In the genomic region with DNA sequence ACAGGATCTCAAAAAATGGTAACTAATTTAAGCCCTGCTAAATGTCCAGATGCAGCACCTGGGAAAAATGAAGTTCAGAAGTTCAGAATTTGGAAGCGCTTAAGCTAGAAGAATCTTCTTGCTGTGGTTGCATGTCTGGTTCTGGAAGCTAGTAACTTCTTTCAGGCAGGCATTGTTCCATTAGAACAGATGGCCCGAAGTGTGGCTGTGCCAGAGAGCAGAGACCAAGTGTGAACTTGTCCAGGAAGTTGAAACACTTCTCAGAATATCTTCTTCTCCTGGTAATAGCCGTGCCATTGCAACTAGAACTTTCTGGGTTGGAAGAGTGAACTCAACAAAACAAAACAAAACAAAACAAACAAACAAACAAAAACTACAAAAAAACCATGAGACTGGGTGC, we compare ENCODE assay signal across 22 cellular contexts.
A peak's percentile ranks its signal among the peaks of the same experiment; 100 is the strongest.
DNase-seq lines count a peak whose midpoint lies in the region; ATAC-seq, FAIRE-seq and TF ChIP-seq lines count a peak whose summit lies in the region.
"Had no signal": no experiment of that assay in that cellular context is flagged by ENCODE, and none has a peak within 500 bp of the region (broad histone marks: within the 10 kb centered on the region; RNA-seq: fewer than 3 reads in every experiment).

No MANE protein-coding gene starts in this region.

- no peak overlapping the region for H2AK9ac ChIP-seq in IMR-90 (replicated peaks; ENCODE audit: low read depth, low read length, poor library complexity)

- intact Hi-C loops in IMR-90 (cut with micrococcal nuclease), result no loop called here
- intact Hi-C loops in sigmoid colon (cut with DNase I), result no loop called here

- FAIRE-seq in keratinocyte (lab: Jason Lieb, UNC), result peak; percentile 51
- FAIRE-seq: islet of Langerhans, TTC549 had no signal

- H3K27ac ChIP-seq in IMR-90 (ENCODE audit: insufficient read depth, low read length) (no peak overlapping the region), keratinocyte (ENCODE audit: control insufficient read depth, insufficient read depth, low read length) (no peak overlapping the region), sigmoid colon (no peak overlapping the region)
- H3K27ac ChIP-seq in effector memory CD4-positive, alpha-beta T cell (ENCODE audit: insufficient read depth, low read length, poor library complexity, severe bottlenecking), result no peak overlapping the region
- H3K27ac ChIP-seq: breast epithelium, RWPE1 had no signal

- POLR2A ChIA-PET in IMR-90 (lab: Charles Lee; ENCODE audit: unreplicated experiment), result no interaction called here

- no TSS peak for BruUV-seq in IMR-90 (replicated peaks; lab: Mats Ljungman, UMichigan)

- no peaks in the 10 kb centered on the region for H3K79me2 ChIP-seq in keratinocyte (ENCODE audit: control insufficient read depth, insufficient read depth, low read length)

- H2BK20ac ChIP-seq in IMR-90 (ENCODE audit: low read depth, low read length), result no peak overlapping the region

- TF ChIP-seq RAD21 in IMR-90 (IDR thresholded peaks at IDR 0.05; ENCODE audit: low read length), result no peak

- no peak overlapping the region for H4K5ac ChIP-seq in IMR-90 (ENCODE audit: low read depth, low read length)

- WGBS in IMR-90 (ENCODE audit: extremely low coverage in 2 of 2, insufficient read length in 1 of 2), 2 experiments, result no CpG with 5 or more reads among the region's 3 CpGs
- 78% methylated on average over 3 of the region's 3 CpGs for WGBS in sigmoid colon, 2 donors

- in situ Hi-C loops in IMR-90 (cut with MboI; ENCODE audit: low sequenced_read_pairs), result no loop called here

- H2BK120ac ChIP-seq in IMR-90 (ENCODE audit: low read depth, low read length), result no peak overlapping the region

- TF ChIP-seq POLR2A in IMR-90 (IDR thresholded peaks at IDR 0.05; ENCODE audit: low read depth, low read length) (no peak), sigmoid colon (IDR thresholded peaks at IDR 0.05) (no peak)

- H4K8ac ChIP-seq in IMR-90 (ENCODE audit: low read depth in 2 of 2, low read length in 2 of 2), result no peak overlapping the region

- H3K9me3 ChIP-seq in IMR-90 (ENCODE audit: control insufficient read depth, insufficient read depth, low read length), result no peaks in the 10 kb centered on the region
- no peaks in the 10 kb centered on the region for H3K9me3 ChIP-seq in keratinocyte (ENCODE audit: control insufficient read depth, low read depth, low read length)
- no peaks in the 10 kb centered on the region for H3K9me3 ChIP-seq in sigmoid colon
- no peaks in the 10 kb centered on the region for H3K9me3 ChIP-seq in effector memory CD4-positive, alpha-beta T cell (ENCODE audit: control insufficient read depth, low read length)
- H3K9me3 ChIP-seq: breast epithelium, esophagus squamous epithelium had no signal

- H3K79me1 ChIP-seq in IMR-90 (ENCODE audit: low read depth in 1 of 2, low read length in 2 of 2), result peaks cover 5 to 26% of the 10 kb centered on the region in 2 experiments; a peak in 3 of 4 replicates

- no peaks in the 10 kb centered on the region for H4K20me1 ChIP-seq in IMR-90 (ENCODE audit: insufficient read depth, low read length)
- no peaks in the 10 kb centered on the region for H4K20me1 ChIP-seq in keratinocyte (ENCODE audit: control insufficient read depth, extremely low read depth, insufficient read depth, low read length)

- H3K4me2 ChIP-seq in IMR-90 (ENCODE audit: low read depth, low read length) (no peak overlapping the region), keratinocyte (ENCODE audit: control insufficient read depth, extremely low read depth, insufficient read depth, low read depth, low read length) (no peak overlapping the region)

- no peaks in the 10 kb centered on the region for H3K36me3 ChIP-seq in IMR-90 (ENCODE audit: control insufficient read depth, insufficient read depth, low read length)
- H3K36me3 ChIP-seq in keratinocyte (ENCODE audit: control insufficient read depth in 2 of 2, extremely low read depth in 1 of 2, insufficient read depth in 2 of 2, low read length in 2 of 2), result no peaks in the 10 kb centered on the region
- H3K36me3 ChIP-seq in sigmoid colon, result no peaks in the 10 kb centered on the region
- no peaks in the 10 kb centered on the region for H3K36me3 ChIP-seq in effector memory CD4-positive, alpha-beta T cell (ENCODE audit: control insufficient read depth, insufficient read depth, low read length)
- H3K36me3 ChIP-seq: breast epithelium, esophagus squamous epithelium had no signal

- H3K9ac ChIP-seq in IMR-90 (ENCODE audit: low read depth, low read length), result no peak overlapping the region
- H3K9ac ChIP-seq in keratinocyte (ENCODE audit: control insufficient read depth, extremely low read depth, insufficient read depth, low read length), result no peak overlapping the region

- no peak overlapping the region for H2AK5ac ChIP-seq in IMR-90 (ENCODE audit: low read depth, low read length)

- no peak overlapping the region for H4K91ac ChIP-seq in IMR-90 (ENCODE audit: insufficient read depth, low read depth, low read length)

- H3K14ac ChIP-seq in IMR-90 (replicated peaks; ENCODE audit: low read depth, low read length), result no peak overlapping the region

- H3K27me3 ChIP-seq in IMR-90 (ENCODE audit: control insufficient read depth, insufficient read depth, low read length) (no peaks in the 10 kb centered on the region), keratinocyte (ENCODE audit: control insufficient read depth, extremely low read depth, insufficient read depth, low read length) (no peaks in the 10 kb centered on the region), sigmoid colon (no peaks in the 10 kb centered on the region)
- H3K27me3 ChIP-seq in effector memory CD4-positive, alpha-beta T cell (replicated peaks; ENCODE audit: control insufficient read depth, insufficient read depth, low read length, poor library complexity, severe bottlenecking), result no peaks in the 10 kb centered on the region
- H3K27me3 ChIP-seq: breast epithelium, esophagus squamous epithelium had no signal

- CTCF ChIA-PET in IMR-90 (lab: Yijun Ruan, JAX), result interaction anchor here (1.0 to 1.6 kb wide), 2 partner anchors 8 to 12 kb away, joined by 3 to 4 read pairs; no protein-coding TSS in a partner anchor

- H2BK5ac ChIP-seq in IMR-90 (ENCODE audit: low read depth, low read length, poor library complexity, severe bottlenecking), result no peak overlapping the region

- H3K4me3 ChIP-seq in IMR-90 (ENCODE audit: insufficient read depth, low read depth, low read length) (no peak overlapping the region), keratinocyte (ENCODE audit: control insufficient read depth in 2 of 3, extremely low read depth in 1 of 3, insufficient read depth in 2 of 3, low read depth in 1 of 3, low read length in 3 of 3) (no peak overlapping the region), sigmoid colon (no peak overlapping the region)
- no peak overlapping the region for H3K4me3 ChIP-seq in effector memory CD4-positive, alpha-beta T cell (ENCODE audit: insufficient read depth, low read depth, low read length, poor library complexity, severe bottlenecking)
- H3K4me3 ChIP-seq: breast epithelium, esophagus squamous epithelium had no signal

- no peak overlapping the region for H3K56ac ChIP-seq in IMR-90 (ENCODE audit: extremely low read depth, insufficient read depth, low read length)

- DNase-seq in IMR-90 (no peak), keratinocyte (ENCODE audit: low read depth, low spot score) (no peak), sigmoid colon (peak; percentile 69), NCI-H2081 treated with DMSO at 0.1 percent for 48 hours (lab: John Stamatoyannopoulos, UW) (no peak), NCI-H82 treated with DMSO at 0.1 percent for 48 hours (lab: John Stamatoyannopoulos, UW; ENCODE audit: unreplicated experiment) (no peak)
- no peak for DNase-seq in effector memory CD4-positive, alpha-beta T cell
- DNase-seq: activated CD4-positive, alpha-beta T cell treated with anti-CD3 and anti-CD28 coated beads for 4 hours; activated effector memory CD4-positive, alpha-beta T cell treated with Interleukin-2 at 50 U/mL for 16 hours; CD4-positive, alpha-beta memory T cell; DMS53; esophagus squamous epithelium; MM.1S; NCI-H187 treated with DMSO at 0.1 percent for 48 hours; stimulated activated CD4-positive, alpha-beta T cell treated with anti-CD3 and anti-CD28 coated beads, Interleukin-15, amount 100 ng/mL, for 24 hours; SW 1271 had no signal

- no peak overlapping the region for H2AFZ ChIP-seq in IMR-90 (replicated peaks; ENCODE audit: low read length, poor library complexity)
- no peak overlapping the region for H2AFZ ChIP-seq in keratinocyte (ENCODE audit: control insufficient read depth, low read length)

- no peak for TF ChIP-seq EP300 in sigmoid colon (IDR thresholded peaks at IDR 0.05)

- H3K4ac ChIP-seq in IMR-90 (ENCODE audit: low read depth, low read length), result no peak overlapping the region

- H3K9me1 ChIP-seq in IMR-90 (ENCODE audit: insufficient read depth, low read length), result no peaks in the 10 kb centered on the region
- no peaks in the 10 kb centered on the region for H3K9me1 ChIP-seq in keratinocyte (ENCODE audit: control insufficient read depth, extremely low read depth, insufficient read depth, low read length)

- no peak overlapping the region; the same call in 1 of the 2 replicates for H3K23ac ChIP-seq in IMR-90 (ENCODE audit: low read depth, low read length)

- H3K18ac ChIP-seq in IMR-90 (ENCODE audit: low read depth, low read length), result 0 out of 2 replicates have a peak overlapping the region, but pooled peaks have one; percentile 23

- H3K4me1 ChIP-seq in IMR-90 (ENCODE audit: control insufficient read depth, insufficient read depth, low read length) (peaks cover 7% of the 10 kb centered on the region), keratinocyte (ENCODE audit: control insufficient read depth, extremely low read depth, insufficient read depth, low read length) (peaks cover 3% of the 10 kb centered on the region), sigmoid colon (peaks cover 0 to 75% (median 59%) of the 10 kb centered on the region in 4 donors)
- H3K4me1 ChIP-seq in effector memory CD4-positive, alpha-beta T cell (ENCODE audit: control insufficient read depth, insufficient read depth, low read length, poor library complexity, severe bottlenecking), result no peaks in the 10 kb centered on the region
- H3K4me1 ChIP-seq: breast epithelium had no signal

- ATAC-seq in IMR-90 (ENCODE audit: low read depth) (no peak), esophagus mucosa (peak; percentile 28), GM21381 (IDR thresholded peaks at IDR 0.05; ENCODE audit: unreplicated experiment) (no peak)
- ATAC-seq: stimulated activated effector memory CD8-positive, alpha-beta T cell treated with anti-CD3 and anti-CD28 coated beads, Interleukin-12 subunit alpha, Interleukin-12 subunit beta, amount 100 ng/mL, for 72 hours had no signal

- TF ChIP-seq CTCF in IMR-90 (conservative IDR thresholded peaks at IDR 0.05; ENCODE audit: low read depth, low read length) (no peak), keratinocyte (optimal IDR thresholded peaks at IDR 0.05 in 1 of 3, IDR thresholded peaks at IDR 0.05 in 1 of 3, conservative IDR thresholded peaks at IDR 0.05 in 1 of 3; ENCODE audit: extremely low read depth in 1 of 3, insufficient read depth in 2 of 3, low read length in 3 of 3) (no peak), sigmoid colon (IDR thresholded peaks at IDR 0.05) (no peak)

- no peak overlapping the region; the same call in 2 of the 3 replicates for H2BK15ac ChIP-seq in IMR-90 (ENCODE audit: low read depth, low read length)

- dilution Hi-C loops in IMR-90 (cut with HindIII; ENCODE audit: low sequenced_read_pairs, unreplicated experiment) (no loop called here), keratinocyte (cut with MboI; ENCODE audit: extremely low pct_ligation_motif_present, low sequenced_read_pairs) (no loop called here)
